In genomic region chr1:228830954-228831481, GRCh38 we compare ENCODE assay signal across 9 cellular contexts.
DNase-seq lines count a peak whose midpoint lies in the region; ATAC-seq and TF ChIP-seq lines count a peak whose summit lies in the region.
"Had no signal": no experiment of that assay in that cellular context is flagged by ENCODE, and none has a peak within 500 bp of the region (broad histone marks: within the 10 kb centered on the region; RNA-seq: fewer than 3 reads in every experiment).

No MANE protein-coding gene starts in this region.

- H3K9me3 Mint-ChIP-seq in CD14-positive monocyte: peaks cover 0 to 2% (median 0%) of the 10 kb centered on the region in 7 donors

- ATAC-seq in GM18498 (IDR thresholded peaks at IDR 0.05; ENCODE audit: unreplicated experiment) (peak; percentile 77), GM21825 (IDR thresholded peaks at IDR 0.05; ENCODE audit: unreplicated experiment) (peak; percentile 79), upper lobe of right lung (no peak)
- ATAC-seq: K562 had no signal

- TF ChIP-seq CTCF in upper lobe of right lung (IDR thresholded peaks at IDR 0.05) (no peak), CD14-positive monocyte (IDR thresholded peaks at IDR 0.05) (no peak)

- peaks cover 0 to 3% (median 3%) of the 10 kb centered on the region in 3 donors for H3K27me3 Mint-ChIP-seq in CD14-positive monocyte (ENCODE audit: low read depth in 3 of 3)

- H3K27me3 ChIP-seq in upper lobe of right lung: no peaks in the 10 kb centered on the region

- intact Hi-C loops in upper lobe of right lung (cut with DNase I) (no loop called here), CD14-positive monocyte (cut with micrococcal nuclease) (no loop called here)

- H3K36me3 ChIP-seq in upper lobe of right lung: no peaks in the 10 kb centered on the region

- H3K4me3 Mint-ChIP-seq in CD14-positive monocyte: no peak overlapping the region

- peaks cover 4% of the 10 kb centered on the region for H3K4me1 ChIP-seq in upper lobe of right lung

- peaks cover 26% of the 10 kb centered on the region for H3K4me1 Mint-ChIP-seq in CD14-positive monocyte

- no peak overlapping the region for H3K27ac ChIP-seq in upper lobe of right lung

- no peaks in the 10 kb centered on the region for H3K9me3 ChIP-seq in upper lobe of right lung

- H3K27ac Mint-ChIP-seq in CD14-positive monocyte: no peak overlapping the region

- H3K4me3 ChIP-seq in upper lobe of right lung: no peak overlapping the region
- H3K4me3 ChIP-seq: K562 had no signal

- no peaks in the 10 kb centered on the region for H3K36me3 Mint-ChIP-seq in CD14-positive monocyte

- DNase-seq in M059J (ENCODE audit: low read depth) (peak; percentile 83), kidney glomerular epithelial cell (lab: John Stamatoyannopoulos, UW) (peak; percentile 71), NCI-H774 (lab: John Stamatoyannopoulos, UW) (no peak), upper lobe of right lung (no peak), NCI-H748 (lab: John Stamatoyannopoulos, UW; ENCODE audit: unreplicated experiment) (no peak), CD14-positive monocyte (ENCODE audit: low spot score) (no peak)

Comparison
In these comparisons a context has a peak if more than half of its experiments do, and no peak if none do; other contexts are left out.
1. DNase-seq: peak in M059J (single experiment) and kidney glomerular epithelial cell (single experiment); none in NCI-H774 (single experiment), upper lobe of right lung (single experiment), NCI-H748 (single experiment) and CD14-positive monocyte (single experiment).